ENCODE assay signal across 22 cellular contexts in genomic region chr2:126828051-126828450, GRCh38.
A peak's percentile ranks its signal among the peaks of the same experiment; 100 is the strongest.
DNase-seq lines count a peak whose midpoint lies in the region; TF ChIP-seq lines count a peak whose summit lies in the region.
"Had no signal": no experiment of that assay in that cellular context is flagged by ENCODE, and none has a peak within 500 bp of the region (broad histone marks: within the 10 kb centered on the region; RNA-seq: fewer than 3 reads in every experiment).

No MANE protein-coding gene starts in this region.

- H3K9me3 Mint-ChIP-seq in neural crest cell = no peaks in the 10 kb centered on the region
- H3K9me3 Mint-ChIP-seq: CD8-positive, alpha-beta T cell had no signal

- peak; percentile 39 to 54 for DNase-seq in HL-60 (ENCODE audit: low read depth in 1 of 2, low spot score in 1 of 2)
- peak; percentile 36 for DNase-seq in MV-4-11 (lab: John Stamatoyannopoulos, UW)
- peak; percentile 49 to 73 for DNase-seq in NOMO-1 (lab: John Stamatoyannopoulos, UW; ENCODE audit: unreplicated experiment in 2 of 2)
- no peak for DNase-seq in neural crest cell (ENCODE audit: low read depth, low spot score)
- no peak for DNase-seq in adrenal gland
- DNase-seq in ascending aorta (ENCODE audit: low spot score in 2 of 2) = no peak
- DNase-seq in sigmoid colon = no peak
- DNase-seq: CD8-positive, alpha-beta T cell; DMS 273 treated with DMSO at 0.1 percent for 48 hours; DMS79; EL; GDM1; Karpas-422; NCI-H1092; NCI-H1417 treated with DMSO at 0.1 percent for 48 hours; NCI-H1694 treated with DMSO at 0.1 percent for 48 hours; NCI-H2081; NCI-H2227 treated with DMSO at 0.1 percent for 48 hours; OCI-M1; Peyer's patch; SJCRH30; T-helper 2 cell had no signal

- WGBS in adrenal gland, 4 donors = 65 to 83% (median 75%) methylated on average over 4 of the region's 4 CpGs
- WGBS in sigmoid colon, 2 donors = 79 to 81% methylated on average over 4 of the region's 4 CpGs

- H3K27me3 ChIP-seq in HL-60 (ENCODE audit: insufficient read depth, poor library complexity, severe bottlenecking) = no peaks in the 10 kb centered on the region
- H3K27me3 ChIP-seq in adrenal gland = no peaks in the 10 kb centered on the region
- H3K27me3 ChIP-seq in ascending aorta = no peaks in the 10 kb centered on the region
- H3K27me3 ChIP-seq in sigmoid colon = no peaks in the 10 kb centered on the region
- H3K27me3 ChIP-seq: Peyer's patch, SJCRH30 had no signal

- no peak overlapping the region for H3K4me3 Mint-ChIP-seq in neural crest cell
- H3K4me3 Mint-ChIP-seq: CD8-positive, alpha-beta T cell had no signal

- no peak for TF ChIP-seq CTCF in HL-60 (IDR thresholded peaks at IDR 0.05; ENCODE audit: insufficient read depth, low read length)
- TF ChIP-seq CTCF in neural crest cell (conservative IDR thresholded peaks at IDR 0.05) = no peak
- no peak for TF ChIP-seq CTCF in adrenal gland (IDR thresholded peaks at IDR 0.05)
- no peak for TF ChIP-seq CTCF in ascending aorta (IDR thresholded peaks at IDR 0.05)
- no peak for TF ChIP-seq CTCF in sigmoid colon (IDR thresholded peaks at IDR 0.05)

- no peaks in the 10 kb centered on the region for H3K27me3 Mint-ChIP-seq in neural crest cell (ENCODE audit: low read depth)

- no peaks in the 10 kb centered on the region for H3K4me1 ChIP-seq in adrenal gland (replicated peaks in 1 of 2)
- H3K4me1 ChIP-seq in ascending aorta = no peaks in the 10 kb centered on the region
- no peaks in the 10 kb centered on the region for H3K4me1 ChIP-seq in sigmoid colon
- H3K4me1 ChIP-seq: Peyer's patch had no signal

- H3K9me3 ChIP-seq in adrenal gland (replicated peaks in 1 of 3) (no peaks in the 10 kb centered on the region), ascending aorta (no peaks in the 10 kb centered on the region), sigmoid colon (no peaks in the 10 kb centered on the region)
- H3K9me3 ChIP-seq: Peyer's patch, SJCRH30 had no signal

- no peaks in the 10 kb centered on the region for H3K36me3 Mint-ChIP-seq in neural crest cell (ENCODE audit: low read depth)
- H3K36me3 Mint-ChIP-seq: CD8-positive, alpha-beta T cell had no signal

- peak overlapping the region; percentile 88 for H3K27ac Mint-ChIP-seq in neural crest cell (ENCODE audit: unreplicated experiment)
- H3K27ac Mint-ChIP-seq: CD8-positive, alpha-beta T cell had no signal

- intact Hi-C loops in adrenal gland (cut with DNase I) = no loop called here
- intact Hi-C loops in ascending aorta (cut with DNase I) = no loop called here
- intact Hi-C loops in sigmoid colon (cut with DNase I) = no loop called here

- H3K4me3 ChIP-seq in HL-60 (replicated peaks; ENCODE audit: insufficient read depth, low read length) (no peak overlapping the region), adrenal gland (no peak overlapping the region), ascending aorta (no peak overlapping the region), sigmoid colon (no peak overlapping the region)
- H3K4me3 ChIP-seq: Peyer's patch, SJCRH30 had no signal

- no peak for TF ChIP-seq EP300 in sigmoid colon (IDR thresholded peaks at IDR 0.05)

- TF ChIP-seq POLR2A in adrenal gland (IDR thresholded peaks at IDR 0.05) (no peak), sigmoid colon (IDR thresholded peaks at IDR 0.05) (no peak)

- H3K4me1 Mint-ChIP-seq in neural crest cell = peaks cover 10% of the 10 kb centered on the region

- no peaks in the 10 kb centered on the region for H3K36me3 ChIP-seq in adrenal gland (replicated peaks in 1 of 2)
- no peaks in the 10 kb centered on the region for H3K36me3 ChIP-seq in ascending aorta
- H3K36me3 ChIP-seq in sigmoid colon = no peaks in the 10 kb centered on the region
- H3K36me3 ChIP-seq: Peyer's patch, SJCRH30 had no signal

- H3K27ac ChIP-seq in HL-60 (replicated peaks) (peak overlapping the region; percentile 22; the same call in 1 of the 2 replicates), adrenal gland (no peak overlapping the region), ascending aorta (no peak overlapping the region), sigmoid colon (no peak overlapping the region)
- H3K27ac ChIP-seq: Peyer's patch, SJCRH30 had no signal

Comparison
In these comparisons a context has a peak if more than half of its experiments do, and no peak if none do; other contexts are left out.
1. DNase-seq: peak in HL-60 (2 of 2), MV-4-11 (single experiment) and NOMO-1 (2 of 2); none in neural crest cell (single experiment), adrenal gland (0 of 7), ascending aorta (0 of 2) and sigmoid colon (single experiment).